In genomic region chr7:73302846-73303245, GRCh38 we compare ENCODE assay signal across 8 cellular contexts. TPM values are rescaled to one million over a fixed set of nuclear protein-coding genes. Genes with fewer than 3 reads are reported as not detected.
"Had no signal": no experiment of that assay in that cellular context is flagged by ENCODE, and none has a peak within 500 bp of the region (broad histone marks: within the 10 kb centered on the region; RNA-seq: fewer than 3 reads in every experiment).

No MANE protein-coding gene starts in this region.

RNA-seq across cellular contexts. Expression of gene TRIM50, which starts 25.0 kb away (rescaled TPM):
- total RNA-seq: LHCN-M2, MCF 10A, PC-9, RPMI7951, SJCRH30, SK-MEL-5 had no signal

RNA-seq across cellular contexts. Expression of gene FKBP6, which starts 25.1 kb away (rescaled TPM):
- total RNA-seq: LHCN-M2, MCF 10A, OCI-LY7, PC-9, Right ventricle myocardium inferior, RPMI7951, SJCRH30, SK-MEL-5 had no signal
